Comparison of ENCODE assay signal across 1 cellular context in genomic region chr4:186644737-186645261, GRCh38.
A peak's percentile ranks its signal among the peaks of the same experiment; 100 is the strongest.
TF ChIP-seq lines count a peak whose summit lies in the region.

No MANE protein-coding gene starts in this region.

TF ChIP-seq in HepG2, 621 proteins besides CTCF, POLR2A, EP300 and RAD21 (continued from another document and continues in another):
- no peak for TF ChIP-seq ZNF513 (CRISPR knock-in tag; conservative IDR thresholded peaks at IDR 0.05)
- TF ChIP-seq HMGXB4 (CRISPR knock-in tag; IDR thresholded peaks at IDR 0.05; ENCODE audit: borderline replicate concordance in 1 of 2, low read depth in 1 of 2) = 0 out of 4 replicates have a peak, but pooled peaks of 1 of the 2 experiments have one; percentile 20
- no peak for TF ChIP-seq AGO2 (optimal IDR thresholded peaks at IDR 0.05; ENCODE audit: low read depth, low read length)
- TF ChIP-seq FOXO1 (CRISPR knock-in tag; IDR thresholded peaks at IDR 0.05) = 0 out of 2 replicates have a peak, but pooled peaks have one; percentile 11
- no peak for TF ChIP-seq ZNF619 (CRISPR knock-in tag; IDR thresholded peaks at IDR 0.05)
- TF ChIP-seq KAT8 (CRISPR knock-in tag; IDR thresholded peaks at IDR 0.05) = no peak
- TF ChIP-seq ZNF496 (CRISPR knock-in tag; IDR thresholded peaks at IDR 0.05; ENCODE audit: insufficient replicate concordance) = no peak
- TF ChIP-seq ZBTB7B (CRISPR knock-in tag; IDR thresholded peaks at IDR 0.05) = no peak
- no peak for TF ChIP-seq XBP1 (CRISPR knock-in tag; IDR thresholded peaks at IDR 0.05)
- peak; percentile 31; the same call in 1 of the 2 replicates for TF ChIP-seq THAP11 (CRISPR knock-in tag; IDR thresholded peaks at IDR 0.05)
- TF ChIP-seq PCBP1 (IDR thresholded peaks at IDR 0.05; ENCODE audit: borderline replicate concordance, low read depth, low read length) = no peak
- TF ChIP-seq RELA (CRISPR knock-in tag; IDR thresholded peaks at IDR 0.05) = no peak
- TF ChIP-seq SNAPC2 (CRISPR knock-in tag; IDR thresholded peaks at IDR 0.05) = no peak
- no peak for TF ChIP-seq ZNF670 (CRISPR knock-in tag; IDR thresholded peaks at IDR 0.05; ENCODE audit: borderline replicate concordance)
- TF ChIP-seq ZNF354B (CRISPR knock-in tag; IDR thresholded peaks at IDR 0.05) = no peak
- no peak for TF ChIP-seq BCL6 (CRISPR knock-in tag; IDR thresholded peaks at IDR 0.05)
- TF ChIP-seq ZNF121 (CRISPR knock-in tag; IDR thresholded peaks at IDR 0.05) = no peak
- no peak for TF ChIP-seq ZBTB44 (CRISPR knock-in tag; IDR thresholded peaks at IDR 0.05)
- TF ChIP-seq ZSCAN29 (CRISPR knock-in tag; conservative IDR thresholded peaks at IDR 0.05) = no peak
- no peak for TF ChIP-seq GFI1 (CRISPR knock-in tag; IDR thresholded peaks at IDR 0.05; ENCODE audit: borderline replicate concordance)
- TF ChIP-seq HOMEZ (CRISPR knock-in tag; IDR thresholded peaks at IDR 0.05; ENCODE audit: low read depth) = 0 out of 2 replicates have a peak, but pooled peaks have one; percentile 34
- no peak for TF ChIP-seq DBP (CRISPR knock-in tag; IDR thresholded peaks at IDR 0.05; ENCODE audit: not compliant biosample characterization)
- TF ChIP-seq ZFP62 (CRISPR knock-in tag; IDR thresholded peaks at IDR 0.05) = no peak
- TF ChIP-seq TCF7 (IDR thresholded peaks at IDR 0.05; ENCODE audit: low read depth) = peak; percentile 77
- no peak for TF ChIP-seq ZNF558 (CRISPR knock-in tag; IDR thresholded peaks at IDR 0.05; ENCODE audit: borderline replicate concordance)
- TF ChIP-seq ZMAT5 (CRISPR knock-in tag; IDR thresholded peaks at IDR 0.05; ENCODE audit: borderline replicate concordance, low read depth) = no peak
- no peak for TF ChIP-seq ZNF253 (CRISPR knock-in tag; IDR thresholded peaks at IDR 0.05; ENCODE audit: borderline replicate concordance)
- TF ChIP-seq ZEB1 (IDR thresholded peaks at IDR 0.05; ENCODE audit: insufficient replicate concordance, low read depth) = no peak
- TF ChIP-seq MAF1 (CRISPR knock-in tag; IDR thresholded peaks at IDR 0.05; ENCODE audit: borderline replicate concordance) = no peak
- TF ChIP-seq IKZF5 (CRISPR knock-in tag; IDR thresholded peaks at IDR 0.05) = peak; percentile 56; the same call in 1 of the 2 replicates
- no peak for TF ChIP-seq ZNF224 (CRISPR knock-in tag; IDR thresholded peaks at IDR 0.05)
- TF ChIP-seq BCL3 (CRISPR knock-in tag; IDR thresholded peaks at IDR 0.05) = 0 out of 2 replicates have a peak, but pooled peaks have one; percentile 27
- TF ChIP-seq ZNF614 (CRISPR knock-in tag; IDR thresholded peaks at IDR 0.05; ENCODE audit: borderline replicate concordance) = no peak
- no peak for TF ChIP-seq IKZF1 (IDR thresholded peaks at IDR 0.05)
- peak; percentile 21; the same call in 1 of the 2 replicates for TF ChIP-seq HMG20A (CRISPR knock-in tag; IDR thresholded peaks at IDR 0.05; ENCODE audit: borderline replicate concordance)
- TF ChIP-seq ZNF572 (CRISPR knock-in tag; IDR thresholded peaks at IDR 0.05) = 0 out of 2 replicates have a peak, but pooled peaks have one; percentile 70
- TF ChIP-seq ZUFSP (CRISPR knock-in tag; IDR thresholded peaks at IDR 0.05; ENCODE audit: borderline replicate concordance) = no peak
- no peak for TF ChIP-seq PPARG (CRISPR knock-in tag; conservative IDR thresholded peaks at IDR 0.05)
- TF ChIP-seq HNRNPK (IDR thresholded peaks at IDR 0.05; ENCODE audit: low read depth, low read length, poor library complexity, severe bottlenecking) = no peak
- TF ChIP-seq TAF1 (CRISPR knock-in tag; IDR thresholded peaks at IDR 0.05) = no peak
- TF ChIP-seq RERE (CRISPR knock-in tag; IDR thresholded peaks at IDR 0.05; ENCODE audit: low read depth) = no peak
- no peak for TF ChIP-seq ZNF879 (CRISPR knock-in tag; IDR thresholded peaks at IDR 0.05)
- no peak for TF ChIP-seq JARID2 (CRISPR knock-in tag; IDR thresholded peaks at IDR 0.05; ENCODE audit: insufficient replicate concordance)
- TF ChIP-seq HNF4G (IDR thresholded peaks at IDR 0.05; ENCODE audit: borderline replicate concordance, low read depth, low read length) = no peak
- no peak for TF ChIP-seq HNF4G (CRISPR knock-in tag; IDR thresholded peaks at IDR 0.05; ENCODE audit: borderline replicate concordance, low read depth)
- no peak for TF ChIP-seq ZNF343 (CRISPR knock-in tag; IDR thresholded peaks at IDR 0.05)
- TF ChIP-seq NCOA2 (CRISPR knock-in tag; IDR thresholded peaks at IDR 0.05) = peak; percentile 29; the same call in 1 of the 2 replicates
- 0 out of 2 replicates have a peak, but pooled peaks have one; percentile 44 for TF ChIP-seq CBX5 (CRISPR knock-in tag; IDR thresholded peaks at IDR 0.05; ENCODE audit: borderline replicate concordance)
- peak; percentile 77 for TF ChIP-seq BHLHE40 (IDR thresholded peaks at IDR 0.05; ENCODE audit: low read length)
